8 cellular contexts compared by ENCODE assay signal in the genomic region with DNA sequence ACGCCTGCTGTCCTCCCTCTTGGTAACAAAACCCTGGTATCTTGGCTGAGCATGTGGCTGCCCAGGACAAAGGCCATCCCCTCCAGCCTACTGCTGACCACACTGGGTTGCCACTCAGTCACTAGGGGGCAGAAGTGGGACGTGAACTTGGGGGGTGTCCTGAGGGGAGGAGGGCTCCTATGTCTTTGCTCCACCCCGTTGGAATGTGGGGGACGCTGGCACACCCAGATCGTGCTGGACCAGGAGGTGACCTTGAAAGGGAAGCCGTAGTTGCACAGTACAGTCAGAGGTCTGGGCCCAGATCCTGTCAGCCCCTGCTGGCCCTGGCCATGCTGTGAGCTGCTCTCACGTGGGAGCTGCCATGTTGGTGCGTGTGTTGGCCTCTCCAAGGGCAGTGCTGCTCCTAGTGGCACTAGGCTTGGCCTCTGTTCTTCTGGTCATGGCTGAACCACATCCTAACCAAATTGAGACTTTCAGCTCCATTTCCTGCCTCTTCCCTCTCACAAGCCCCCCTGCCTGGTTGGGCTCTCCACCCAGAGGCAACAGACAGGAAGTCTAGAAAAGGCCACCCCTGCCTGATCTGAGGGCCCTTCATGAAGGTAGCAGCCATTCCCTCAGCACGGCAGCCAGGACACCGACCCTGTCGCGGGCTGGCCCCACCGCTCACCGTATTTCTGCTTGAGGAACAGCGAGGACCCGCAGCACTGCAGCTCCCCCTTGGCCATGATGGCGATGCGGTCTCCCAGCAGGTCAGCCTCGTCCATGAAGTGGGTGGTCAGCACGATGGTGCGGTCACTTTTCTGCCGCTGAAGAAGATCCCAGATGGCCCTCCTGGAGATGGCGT. TPM values are rescaled to one million over a fixed set of nuclear protein-coding genes. Genes with fewer than 3 reads are reported as not detected.
DNase-seq lines count a peak whose midpoint lies in the region; ATAC-seq and TF ChIP-seq lines count a peak whose summit lies in the region.
"Had no signal": no experiment of that assay in that cellular context is flagged by ENCODE, and none has a peak within 500 bp of the region (broad histone marks: within the 10 kb centered on the region; RNA-seq: fewer than 3 reads in every experiment).

No MANE protein-coding gene starts in this region.

- H3K4me3 ChIP-seq in body of pancreas, result no peak overlapping the region
- no peak overlapping the region for H3K4me3 ChIP-seq in lower lobe of right lung

- no peaks in the 10 kb centered on the region for H3K27me3 ChIP-seq in body of pancreas
- no peaks in the 10 kb centered on the region for H3K27me3 ChIP-seq in lower lobe of right lung (ENCODE audit: low read depth)

- TF ChIP-seq POLR2A in body of pancreas (IDR thresholded peaks at IDR 0.05), result no peak

- DNase-seq in GM03348 (ENCODE audit: low spot score), result peak; percentile 81
- DNase-seq in HuH-7.5 (ENCODE audit: low spot score), result peak; percentile 53
- DNase-seq in body of pancreas, result peak; percentile 49 to 68 (median 64)
- DNase-seq in lower lobe of right lung, result no peak
- no peak for DNase-seq in NCI-H510A treated with DMSO at 0.1 percent for 48 hours (lab: John Stamatoyannopoulos, UW)
- no peak for DNase-seq in NCI-H2107 treated with DMSO at 0.1 percent for 48 hours (lab: John Stamatoyannopoulos, UW; ENCODE audit: unreplicated experiment)

- no peaks in the 10 kb centered on the region for H3K36me3 ChIP-seq in body of pancreas (replicated peaks in 1 of 2; ENCODE audit: insufficient read depth in 1 of 2, low read depth in 2 of 2)
- peaks cover 92% of the 10 kb centered on the region for H3K36me3 ChIP-seq in lower lobe of right lung

- H3K4me1 ChIP-seq in body of pancreas (no peaks in the 10 kb centered on the region), lower lobe of right lung (no peaks in the 10 kb centered on the region)

- no peaks in the 10 kb centered on the region for H3K9me3 ChIP-seq in body of pancreas
- H3K9me3 ChIP-seq in lower lobe of right lung, result no peaks in the 10 kb centered on the region

- ATAC-seq in body of pancreas (peak; percentile 70), lower lobe of right lung (peak; percentile 47 to 68), HG03354 (IDR thresholded peaks at IDR 0.05; ENCODE audit: poor library complexity, severe bottlenecking, unreplicated experiment) (no peak)

- TF ChIP-seq CTCF in body of pancreas (IDR thresholded peaks at IDR 0.05) (peak in 6 of 7 experiments; percentile 35 to 72 (median 59)), lower lobe of right lung (IDR thresholded peaks at IDR 0.05) (peak; percentile 33)

- WGBS in body of pancreas, 2 donors, result 72 to 75% methylated on average over 14 to 23 of the region's 23 CpGs

- H3K27ac ChIP-seq in body of pancreas, result no peak overlapping the region
- H3K27ac ChIP-seq in lower lobe of right lung, result no peak overlapping the region
- H3K27ac ChIP-seq: VCaP had no signal

- intact Hi-C loops in body of pancreas (cut with DNase I), result no loop called here
- intact Hi-C loops in lower lobe of right lung (cut with DNase I), result no loop called here

RNA-seq across cellular contexts. Expression of gene RNPS1, which starts 29.0 kb away (rescaled TPM):
- 10 to 100 TPM; 48.5 to 61.6 TPM for total RNA-seq in body of pancreas
- 98.6 TPM for total RNA-seq in lower lobe of right lung

RNA-seq across cellular contexts. Expression of gene ABCA3, which starts 43.6 kb away (rescaled TPM):
- total RNA-seq in body of pancreas, result 10 to 100 TPM; 13.8 to 21.0 TPM
- total RNA-seq in lower lobe of right lung, result 491 TPM

RNA-seq across cellular contexts. Expression of gene ECI1, which starts 45.5 kb away (rescaled TPM):
- 100 to 1,000 TPM in 1 of 2 donors, 10 to 100 TPM in 1; 58.9 to 102 TPM for total RNA-seq in body of pancreas
- 50.4 TPM for total RNA-seq in lower lobe of right lung

Comparison
In these comparisons a context has a peak if more than half of its experiments do, and no peak if none do; other contexts are left out.
1. DNase-seq: peak in GM03348 (single experiment), HuH-7.5 (single experiment) and body of pancreas (4 of 4); none in lower lobe of right lung (single experiment), NCI-H510A treated with DMSO at 0.1 percent for 48 hours (single experiment) and NCI-H2107 treated with DMSO at 0.1 percent for 48 hours (single experiment).
2. RNA of gene ABCA3, which starts 43.6 kb away (total RNA-seq): 491 TPM in lower lobe of right lung (single experiment); 13.8 to 21.0 TPM in body of pancreas; every median in the first group is over 10 times any median in the second.